31 cellular contexts compared by ENCODE assay signal in the genomic region with DNA sequence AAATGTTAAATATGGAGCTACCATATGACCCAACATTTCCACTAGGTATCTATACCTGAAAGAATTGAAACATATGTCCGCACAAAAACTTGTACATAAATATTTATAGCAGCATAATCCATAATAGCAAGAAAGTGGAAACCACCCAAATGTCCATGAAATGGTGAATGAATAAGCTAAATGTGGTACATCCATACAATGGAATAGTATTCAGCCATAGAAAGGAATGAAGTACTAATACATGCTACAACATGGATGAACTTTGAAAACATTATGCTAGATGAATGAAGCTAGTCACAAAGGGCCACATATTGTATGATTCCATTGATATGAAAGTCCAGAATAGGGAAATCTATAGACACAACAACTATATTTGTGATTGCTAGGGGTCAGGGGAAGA. TPM values are rescaled to one million over a fixed set of nuclear protein-coding genes. Genes with fewer than 3 reads are reported as not detected.
"Had no signal": no experiment of that assay in that cellular context is flagged by ENCODE, and none has a peak within 500 bp of the region (broad histone marks: within the 10 kb centered on the region; RNA-seq: fewer than 3 reads in every experiment).

No MANE protein-coding gene starts in this region.

- FAIRE-seq: endometrium, islet of Langerhans, keratinocyte had no signal

- H3K9me3 ChIP-seq: gastrocnemius medialis, lower lobe of right lung, mucosa of descending colon had no signal

- H3K4me3 ChIP-seq: esophagus squamous epithelium, gastrocnemius medialis, heart right ventricle, left lung, lower lobe of right lung, mucosa of descending colon had no signal

- H3K27ac ChIP-seq: epithelial cell of prostate, esophagus squamous epithelium, gastrocnemius medialis, heart right ventricle, left lung, lower lobe of right lung had no signal

- H3K36me3 ChIP-seq: esophagus squamous epithelium, gastrocnemius medialis, heart right ventricle, left lung, lower lobe of right lung had no signal

- ATAC-seq: effector memory CD8-positive, alpha-beta T cell; esophagus mucosa; gastrocnemius medialis; heart right ventricle; left cardiac atrium; left lung; left ventricle myocardium superior; lower lobe of right lung; mucosa of descending colon; naive thymus-derived CD8-positive, alpha-beta T cell had no signal

- DNase-seq: cortex of kidney; effector CD8-positive, alpha-beta T cell; effector memory CD8-positive, alpha-beta T cell; endodermal cell; erythroblast; esophagus squamous epithelium; foreskin fibroblast; foreskin melanocyte; gastrocnemius medialis; glutamatergic neuron; head of caudate nucleus; heart right ventricle; hippocampal formation; left cardiac atrium; left lung; left ventricle myocardium superior; lower lobe of right lung; mesenchymal stem cell; mucosa of descending colon; naive B cell; naive thymus-derived CD8-positive, alpha-beta T cell had no signal

- H3K4me1 ChIP-seq: gastrocnemius medialis, left lung had no signal

RNA-seq across cellular contexts. Expression of gene BLACAT1, which starts 20.0 kb away (rescaled TPM):
- total RNA-seq: gastrocnemius medialis, glomerular endothelial cell, left ventricle myocardium superior, lung microvascular endothelial cell, mesenteric fat pad, myocyte had no signal
- polyA plus RNA-seq: heart right ventricle; naive thymus-derived CD8-positive, alpha-beta T cell had no signal

RNA-seq across cellular contexts. Expression of gene LEMD1, which starts 54.0 kb away (rescaled TPM):
- total RNA-seq: gastrocnemius medialis; glomerular endothelial cell; heart right ventricle; left cardiac atrium; left ventricle myocardium superior; lower leg skin; lower lobe of right lung; lung microvascular endothelial cell; mesenteric fat pad; mucosa of descending colon; myocyte; naive thymus-derived CD8-positive, alpha-beta T cell had no signal
- polyA plus RNA-seq: heart right ventricle; naive thymus-derived CD8-positive, alpha-beta T cell had no signal
